Comparison of ENCODE assay signal across 21 cellular contexts in the genomic region with DNA sequence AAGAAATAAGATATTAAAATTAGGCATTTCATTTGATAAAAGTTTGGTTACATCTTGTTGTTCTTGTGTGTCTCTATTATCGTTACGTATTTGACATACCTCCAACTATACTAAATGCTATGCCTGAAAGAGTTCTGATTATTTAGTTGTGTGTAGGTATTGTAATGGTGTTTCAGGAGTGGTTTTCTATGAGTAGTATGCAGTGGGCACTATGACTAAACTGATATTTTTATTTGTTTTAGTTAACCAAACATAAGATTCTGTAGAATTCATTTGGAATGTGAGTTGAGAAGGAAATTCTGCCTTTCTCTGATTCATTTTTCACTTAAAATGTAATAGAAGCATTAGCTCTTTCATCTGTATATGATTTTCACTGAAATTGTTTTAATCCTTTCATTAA.
DNase-seq lines count a peak whose midpoint lies in the region; ATAC-seq and TF ChIP-seq lines count a peak whose summit lies in the region.
"Had no signal": no experiment of that assay in that cellular context is flagged by ENCODE, and none has a peak within 500 bp of the region (broad histone marks: within the 10 kb centered on the region; RNA-seq: fewer than 3 reads in every experiment).

No MANE protein-coding gene starts in this region.

- TF ChIP-seq CTCF in PC-3 (conservative IDR thresholded peaks at IDR 0.05; ENCODE audit: low read depth, low read length) (no peak), smooth muscle cell (IDR thresholded peaks at IDR 0.05; ENCODE audit: borderline replicate concordance, insufficient read depth, poor library complexity, severe bottlenecking) (no peak)

- H3K27me3 ChIP-seq in PC-3 (ENCODE audit: low read length): no peaks in the 10 kb centered on the region
- no peaks in the 10 kb centered on the region for H3K27me3 ChIP-seq in smooth muscle cell (ENCODE audit: low read depth)
- H3K27me3 ChIP-seq: BE2C, BLaER1 had no signal

- no peaks in the 10 kb centered on the region for H3K79me2 ChIP-seq in PC-3 (ENCODE audit: low read length)
- no peaks in the 10 kb centered on the region for H3K79me2 ChIP-seq in smooth muscle cell (ENCODE audit: low read depth)

- peak; percentile 75 for DNase-seq in PC-3
- DNase-seq in smooth muscle cell (lab: John Stamatoyannopoulos, UW; ENCODE audit: unreplicated experiment): no peak
- DNase-seq in NCI-H2227 treated with DMSO at 0.1 percent for 48 hours (lab: John Stamatoyannopoulos, UW): no peak
- DNase-seq in activated T-cell treated with anti-CD3 and anti-CD28 coated beads, Interleukin-2, amount 50 U/mL, for 1 hour: no peak
- no peak for DNase-seq in GDM1 (lab: John Stamatoyannopoulos, UW)
- DNase-seq: 8988T; ACHN; BE2C; C1 segment of cervical spinal cord; CD4-positive, alpha-beta memory T cell; CD4-positive, CD25-positive, alpha-beta regulatory T cell; CD8-positive, alpha-beta memory T cell; COR-L47; DMS 273 treated with DMSO at 0.1 percent for 48 hours; DMS153; DMS53; DMS79; DND-41; EL; GF-D8 had no signal

- H4K20me1 ChIP-seq in PC-3 (ENCODE audit: low read length) (no peaks in the 10 kb centered on the region), smooth muscle cell (ENCODE audit: low read depth) (no peaks in the 10 kb centered on the region)
- H4K20me1 ChIP-seq: BLaER1 had no signal

- H3K4me2 ChIP-seq in PC-3 (ENCODE audit: low read length) (peak overlapping the region; percentile 42), smooth muscle cell (peak overlapping the region; percentile 16)
- H3K4me2 ChIP-seq: BLaER1 had no signal

- CTCF ChIA-PET in PC-3 (lab: Charles Lee): no interaction called here

- POLR2A ChIA-PET in PC-3 (lab: Charles Lee; ENCODE audit: unreplicated experiment): no interaction called here

- H3K9me3 ChIP-seq in PC-3 (ENCODE audit: low read length) (no peaks in the 10 kb centered on the region), smooth muscle cell (replicated peaks; ENCODE audit: low read depth) (no peaks in the 10 kb centered on the region)
- H3K9me3 ChIP-seq: BE2C, BLaER1 had no signal

- H3K36me3 ChIP-seq in PC-3 (ENCODE audit: low read depth, low read length) (no peaks in the 10 kb centered on the region), smooth muscle cell (ENCODE audit: low read depth) (no peaks in the 10 kb centered on the region)
- H3K36me3 ChIP-seq: BE2C, BLaER1 had no signal

- H3K27ac ChIP-seq in PC-3 (ENCODE audit: low read length): peak overlapping the region; percentile 41
- H3K27ac ChIP-seq in smooth muscle cell (ENCODE audit: low read depth): no peak overlapping the region
- H3K27ac ChIP-seq: BLaER1 had no signal

- H3K9me2 ChIP-seq in PC-3 (replicated peaks; ENCODE audit: low read length): no peaks in the 10 kb centered on the region

- H3K4me3 ChIP-seq in PC-3 (ENCODE audit: low read length) (peak overlapping the region; percentile 4; the same call in 1 of the 2 replicates), smooth muscle cell (no peak overlapping the region)
- H3K4me3 ChIP-seq: BLaER1 had no signal

- H3K4me1 ChIP-seq in PC-3 (ENCODE audit: insufficient read depth, low read length) (peaks cover 21% of the 10 kb centered on the region), smooth muscle cell (ENCODE audit: low read depth) (no peaks in the 10 kb centered on the region)
- H3K4me1 ChIP-seq: BE2C, BLaER1 had no signal

- no peaks in the 10 kb centered on the region for H3F3A ChIP-seq in PC-3 (ENCODE audit: low read length, unreplicated experiment)
- no peaks in the 10 kb centered on the region for H3F3A ChIP-seq in smooth muscle cell (ENCODE audit: low read depth)

- H2AFZ ChIP-seq in PC-3 (ENCODE audit: low read length) (peak overlapping the region; percentile 17; the same call in 1 of the 2 replicates), smooth muscle cell (ENCODE audit: low read depth) (no peak overlapping the region)

- WGBS in smooth muscle cell (ENCODE audit: low lambda C conversion rate): 99% methylated on average over 2 of the region's 2 CpGs

- ATAC-seq in PC-3: peak; percentile 95

- BruUV-seq in PC-3 (replicated peaks; lab: Mats Ljungman, UMichigan): no TSS peak

- intact Hi-C loops in PC-3 (cut with micrococcal nuclease): no loop called here

- H3K9ac ChIP-seq in PC-3 (ENCODE audit: low read length): 0 out of 2 replicates have a peak overlapping the region, but pooled peaks have one; percentile 1
- no peak overlapping the region for H3K9ac ChIP-seq in smooth muscle cell (ENCODE audit: low read depth)
- H3K9ac ChIP-seq: BLaER1 had no signal
